32 cellular contexts compared by ENCODE assay signal in the genomic region with DNA sequence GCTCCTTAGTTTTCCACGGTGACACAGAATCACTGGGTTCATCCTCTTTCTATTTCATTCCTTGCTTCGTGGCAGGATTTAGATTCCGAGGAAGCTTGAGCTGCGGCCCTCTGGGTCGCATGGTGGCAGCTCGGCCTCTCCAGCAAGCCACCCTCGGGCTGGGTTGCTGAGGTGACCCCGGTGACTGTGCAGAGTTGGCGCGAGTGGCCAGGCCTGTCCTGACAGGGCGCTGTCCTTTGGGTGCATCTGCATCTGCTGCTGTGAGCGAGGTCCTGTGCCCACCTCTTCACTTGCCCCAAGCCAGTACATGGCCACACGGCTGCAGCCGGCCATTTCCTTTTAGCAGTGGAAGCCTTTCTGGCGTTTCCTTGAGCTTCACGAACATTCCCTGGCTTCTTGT. TPM values are rescaled to one million over a fixed set of nuclear protein-coding genes. Genes with fewer than 3 reads are reported as not detected.
A peak's percentile ranks its signal among the peaks of the same experiment; 100 is the strongest.
DNase-seq lines count a peak whose midpoint lies in the region; ATAC-seq and TF ChIP-seq lines count a peak whose summit lies in the region.
"Had no signal": no experiment of that assay in that cellular context is flagged by ENCODE, and none has a peak within 500 bp of the region (broad histone marks: within the 10 kb centered on the region; RNA-seq: fewer than 3 reads in every experiment).

No MANE protein-coding gene starts in this region.

- H3K27me3 ChIP-seq in spleen (replicated peaks in 1 of 7): no peaks in the 10 kb centered on the region
- H3K27me3 ChIP-seq: BE2C; BLaER1; BLaER1 treated with 17β-estradiol and CSF1 and Interleukin-3, amounts not matched to agents 10 nM and 100 nM had no signal

- no peak overlapping the region for H3K4me3 ChIP-seq in spleen
- H3K4me3 ChIP-seq: A549; BLaER1; BLaER1 treated with 17β-estradiol and CSF1 and Interleukin-3, amounts not matched to agents 10 nM and 100 nM had no signal

- no peaks in the 10 kb centered on the region for H3K9me3 ChIP-seq in spleen
- H3K9me3 ChIP-seq: A549; BE2C; BLaER1; BLaER1 treated with 17β-estradiol and CSF1 and Interleukin-3, amounts not matched to agents 10 nM and 100 nM; Caco-2 had no signal

- CTCF ChIA-PET in RWPE1 (lab: Yijun Ruan, JAX): no interaction called here

- intact Hi-C loops in cardiac septum (cut with DNase I): no loop called here
- intact Hi-C loops in left cardiac atrium (cut with DNase I): no loop called here
- intact Hi-C loops in spleen (cut with DNase I; ENCODE audit: low total_unique reads): no loop called here

- no peak for TF ChIP-seq POLR2A in spleen (IDR thresholded peaks at IDR 0.05)

- DNase-seq in cardiac septum (ENCODE audit: low spot score) (peak; percentile 72), left cardiac atrium (no peak), RWPE1 (ENCODE audit: low spot score) (no peak), spleen (peak; percentile 70), T-helper 2 cell (no peak)
- DNase-seq: 8988T; ACHN; AML-193; BE2C; C1 segment of cervical spinal cord; Caco-2; Calu3; CD4-positive, alpha-beta memory T cell; CD4-positive, alpha-beta T cell; CD4-positive, CD25-positive, alpha-beta regulatory T cell; CD8-positive, alpha-beta memory T cell; CD8-positive, alpha-beta T cell; COR-L47; DMS 273 treated with DMSO at 0.1 percent for 48 hours; DMS153; DMS53; DMS79; DMS79 treated with DMSO at 0.1 percent for 48 hours; DND-41; EL had no signal

- H3K27ac ChIP-seq in RWPE1 (0 out of 2 replicates have a peak overlapping the region, but pooled peaks have one; percentile 15), spleen (no peak overlapping the region)
- H3K27ac ChIP-seq: 22Rv1; A549; BLaER1; BLaER1 treated with 17β-estradiol and CSF1 and Interleukin-3, amounts not matched to agents 10 nM and 100 nM; C4-2B had no signal

- ATAC-seq in left cardiac atrium: no peak
- no peak for ATAC-seq in HG03139 (IDR thresholded peaks at IDR 0.05; ENCODE audit: unreplicated experiment)
- ATAC-seq: A549; CD8-positive, alpha-beta T cell had no signal

- H3K4me1 ChIP-seq in spleen: no peaks in the 10 kb centered on the region
- H3K4me1 ChIP-seq: A549, BE2C, BLaER1, Caco-2 had no signal

- H3K36me3 ChIP-seq in spleen: peaks cover 0 to 45% (median 3%) of the 10 kb centered on the region in 6 donors
- H3K36me3 ChIP-seq: BE2C had no signal

- TF ChIP-seq CTCF in RWPE1 (conservative IDR thresholded peaks at IDR 0.05; ENCODE audit: low read depth): no peak
- TF ChIP-seq CTCF in spleen (IDR thresholded peaks at IDR 0.05 in 8 of 11, conservative IDR thresholded peaks at IDR 0.05 in 3 of 11): no peak

- POLR2A ChIA-PET in RWPE1 (lab: Yijun Ruan, JAX; ENCODE audit: low non-redundant PET): no interaction called here

- WGBS in spleen, 5 donors: 87 to 96% (median 92%) methylated on average over 13 to 16 of the region's 16 CpGs

RNA-seq across cellular contexts. Expression of a gene that starts 21.8 kb away (rescaled TPM):
- total RNA-seq in cardiac septum (2.9 TPM), left cardiac atrium (1 to 10 TPM; 1.7 to 2.2 TPM), spleen (1 to 10 TPM; 2.4 to 5.1 (median 3.5) TPM)
- polyA plus RNA-seq in spleen: 1 to 10 TPM in 2 of 3 donors, under 1 TPM in 1; 0.93 to 2.0 (median 1.1) TPM
- total RNA-seq: CD4-positive, CD25-positive, alpha-beta regulatory T cell had no signal
- polyA plus RNA-seq: CD14-positive monocyte; CD4-positive, alpha-beta memory T cell; CD8-positive, alpha-beta memory T cell had no signal

RNA-seq across cellular contexts. Expression of a gene that starts 52.5 kb away (rescaled TPM):
- total RNA-seq in cardiac septum: 110 TPM
- 10 to 100 TPM; 62.5 to 92.2 TPM for total RNA-seq in left cardiac atrium
- 10 to 100 TPM; 28.5 to 42.4 (median 35.8) TPM for total RNA-seq in spleen
- 10 to 100 TPM; 16.0 to 22.2 (median 17.3) TPM for polyA plus RNA-seq in spleen

Comparison
In these comparisons a context has a peak if more than half of its experiments do, and no peak if none do; other contexts are left out.
1. DNase-seq: peak in cardiac septum (single experiment) and spleen (single experiment); none in left cardiac atrium (single experiment), RWPE1 (single experiment) and T-helper 2 cell (0 of 5).